In genomic region chr9:35646583-35647265, GRCh38 we compare ENCODE assay signal across 1 cellular context.
TF ChIP-seq lines count a peak whose summit lies in the region.

No MANE protein-coding gene starts in this region.

TF ChIP-seq in PFSK-1, 5 proteins besides CTCF, POLR2A, EP300 and RAD21:
- no peak for TF ChIP-seq REST (IDR thresholded peaks at IDR 0.05; ENCODE audit: insufficient read depth in 1 of 2, low read depth in 2 of 2, low read length in 2 of 2)
- no peak for TF ChIP-seq SIN3A (IDR thresholded peaks at IDR 0.05; ENCODE audit: borderline replicate concordance, insufficient read depth, low read length)
- TF ChIP-seq TAF1 (IDR thresholded peaks at IDR 0.05; ENCODE audit: borderline replicate concordance, insufficient read depth, low read length): 0 out of 2 replicates have a peak, but pooled peaks have one; percentile 38
- TF ChIP-seq POLR2AphosphoS5 (IDR thresholded peaks at IDR 0.05; ENCODE audit: low read depth, low read length): peak; percentile 50; the same call in 1 of the 2 replicates
- peak; percentile 63 for TF ChIP-seq FOXP2 (optimal IDR thresholded peaks at IDR 0.05; ENCODE audit: borderline replicate concordance, extremely low read depth, extremely low read length, insufficient read depth)
